In the genomic region with DNA sequence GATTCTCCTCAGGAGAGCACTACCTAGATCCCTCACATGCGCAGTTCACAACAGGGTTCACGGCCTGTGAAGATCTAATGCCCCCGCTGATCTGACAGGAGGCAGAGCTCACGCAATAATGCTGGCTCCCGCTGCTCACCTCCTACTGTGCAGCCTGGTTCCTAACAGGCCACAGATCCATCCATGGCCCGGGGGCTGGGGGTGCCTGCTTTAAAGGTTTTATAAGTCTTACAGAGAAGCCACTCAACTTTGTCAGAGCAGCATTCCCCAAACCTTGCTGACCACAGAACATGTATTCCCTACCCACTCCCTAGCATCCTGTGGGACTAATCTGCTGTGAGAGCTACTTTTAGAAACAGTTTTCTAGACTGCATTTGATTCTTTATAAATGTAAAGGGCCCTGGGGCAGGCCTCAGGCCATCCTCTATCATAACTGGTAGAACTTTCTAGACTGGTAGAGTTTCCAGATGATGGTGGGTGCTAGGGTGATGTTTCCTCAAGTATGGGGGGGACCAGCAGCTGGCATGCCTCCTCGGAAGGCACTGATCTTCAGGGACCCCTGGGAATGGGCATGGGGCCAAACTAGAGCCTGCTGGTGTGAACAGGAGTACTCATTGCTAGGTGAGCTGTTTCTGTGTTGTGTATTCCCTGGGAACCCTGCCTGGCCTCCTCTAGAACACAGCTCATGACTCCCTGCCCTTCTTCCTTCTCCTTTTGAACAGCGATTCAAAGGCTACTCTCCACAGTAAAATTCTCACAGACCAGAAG, we compare ENCODE assay signal across 21 cellular contexts.
"Had no signal": no experiment of that assay in that cellular context is flagged by ENCODE, and none has a peak within 500 bp of the region (broad histone marks: within the 10 kb centered on the region; RNA-seq: fewer than 3 reads in every experiment).

No MANE protein-coding gene starts in this region.

- H3K27me3 Mint-ChIP-seq: activated CD4-positive, alpha-beta memory T cell treated with anti-CD3 and anti-CD28 coated beads for 36 hours; activated CD4-positive, alpha-beta T cell treated with anti-CD3 and anti-CD28 coated beads for 36 hours; activated naive CD4-positive, alpha-beta T cell treated with anti-CD3 and anti-CD28 coated beads, Interleukin-2, amount 50 U/mL, for 24 hours; dendritic cell treated with granulocyte-macrophage colony-stimulating factor and Interleukin-4, amounts not matched to agents 40 ng/mL and 50 ng/mL, for 4 days; progenitor cell of endocrine pancreas; T-helper 17 cell had no signal

- ATAC-seq: activated CD4-positive, alpha-beta T cell treated with anti-CD3 and anti-CD28 coated beads for 36 hours; activated T-cell treated with anti-CD3 and anti-CD28 coated beads, Interleukin-2, amount 50 U/mL, for 4 hours; body of pancreas; right cardiac atrium; T-helper 17 cell had no signal

- H3K9me3 ChIP-seq: adrenal gland, body of pancreas, transverse colon had no signal

- H3K27me3 ChIP-seq: adrenal gland, body of pancreas, transverse colon had no signal

- H3K27ac ChIP-seq: adrenal gland, body of pancreas, epithelial cell of prostate, transverse colon had no signal

- H3K9me3 Mint-ChIP-seq: activated CD4-positive, alpha-beta memory T cell treated with anti-CD3 and anti-CD28 coated beads for 36 hours; activated naive CD4-positive, alpha-beta T cell treated with anti-CD3 and anti-CD28 coated beads, Interleukin-2, amount 50 U/mL, for 24 hours; activated T-cell treated with anti-CD3 and anti-CD28 coated beads, Interleukin-2, amount 50 U/mL, for 4 hours; dendritic cell treated with granulocyte-macrophage colony-stimulating factor and Interleukin-4, amounts not matched to agents 40 ng/mL and 50 ng/mL, for 4 days; immature natural killer cell had no signal

- H3K27ac Mint-ChIP-seq: activated CD4-positive, alpha-beta memory T cell treated with anti-CD3 and anti-CD28 coated beads for 36 hours; activated CD4-positive, alpha-beta T cell treated with anti-CD3 and anti-CD28 coated beads for 36 hours; activated naive CD4-positive, alpha-beta T cell treated with anti-CD3 and anti-CD28 coated beads, Interleukin-2, amount 50 U/mL, for 24 hours; dendritic cell treated with granulocyte-macrophage colony-stimulating factor and Interleukin-4, amounts not matched to agents 40 ng/mL and 50 ng/mL, for 4 days; progenitor cell of endocrine pancreas had no signal

- H3K4me3 Mint-ChIP-seq: activated CD4-positive, alpha-beta memory T cell treated with anti-CD3 and anti-CD28 coated beads for 36 hours; activated CD4-positive, alpha-beta T cell treated with anti-CD3 and anti-CD28 coated beads for 36 hours; activated naive CD4-positive, alpha-beta T cell treated with anti-CD3 and anti-CD28 coated beads, Interleukin-2, amount 50 U/mL, for 24 hours; activated T-cell treated with anti-CD3 and anti-CD28 coated beads, Interleukin-2, amount 50 U/mL, for 4 hours; dendritic cell treated with granulocyte-macrophage colony-stimulating factor and Interleukin-4, amounts not matched to agents 40 ng/mL and 50 ng/mL, for 4 days; T-helper 17 cell had no signal

- H3K4me3 ChIP-seq: adrenal gland, body of pancreas, transverse colon had no signal

- H3K4me1 ChIP-seq: adrenal gland, body of pancreas had no signal

- H3K36me3 ChIP-seq: adrenal gland, transverse colon had no signal

- DNase-seq: activated CD4-positive, alpha-beta memory T cell treated with anti-CD3 and anti-CD28 coated beads for 36 hours; activated CD4-positive, alpha-beta T cell treated with anti-CD3 and anti-CD28 coated beads for 36 hours; activated effector memory CD4-positive, alpha-beta T cell treated with Interleukin-2 at 50 U/mL for 16 hours; activated T-cell treated with anti-CD3 and anti-CD28 coated beads, Interleukin-2, amount 50 U/mL, for 4 hours; adrenal gland; body of pancreas; effector memory CD4-positive, alpha-beta T cell; foreskin melanocyte; head of caudate nucleus; immature natural killer cell; right cardiac atrium; small intestine; stimulated activated CD4-positive, alpha-beta T cell treated with anti-CD3 and anti-CD28 coated beads, Interleukin-4, amount 100 ng/mL, for 4 hours; stimulated activated CD8-positive, alpha-beta memory T cell treated with anti-CD3 and anti-CD28 coated beads, Interleukin-4, amount 100 ng/mL, for 48 hours; stimulated activated naive CD4-positive, alpha-beta T cell treated with Interleukin-2 at 50 U/mL for 16 hours; T-helper 17 cell; transverse colon had no signal

- H3K36me3 Mint-ChIP-seq: activated CD4-positive, alpha-beta memory T cell treated with anti-CD3 and anti-CD28 coated beads for 36 hours; activated naive CD4-positive, alpha-beta T cell treated with anti-CD3 and anti-CD28 coated beads, Interleukin-2, amount 50 U/mL, for 24 hours; immature natural killer cell had no signal

- H3K4me1 Mint-ChIP-seq: activated CD4-positive, alpha-beta T cell treated with anti-CD3 and anti-CD28 coated beads for 36 hours; activated naive CD4-positive, alpha-beta T cell treated with anti-CD3 and anti-CD28 coated beads, Interleukin-2, amount 50 U/mL, for 24 hours had no signal
